ENCODE assay signal across 1 cellular context in genomic region chr11:130420478-130421198, GRCh38.
TF ChIP-seq lines count a peak whose summit lies in the region.

No MANE protein-coding gene starts in this region.

TF ChIP-seq in H1, 55 proteins besides CTCF, POLR2A, EP300 and RAD21:
- TF ChIP-seq SIX5 (IDR thresholded peaks at IDR 0.05; ENCODE audit: low read depth, low read length): no peak
- TF ChIP-seq USF2 (IDR thresholded peaks at IDR 0.05; ENCODE audit: low read length): no peak
- no peak for TF ChIP-seq RFX5 (IDR thresholded peaks at IDR 0.05; ENCODE audit: borderline replicate concordance, low read depth, low read length)
- TF ChIP-seq CTBP2 (IDR thresholded peaks at IDR 0.05; ENCODE audit: borderline replicate concordance, insufficient read depth, insufficient read length, low read length): no peak
- TF ChIP-seq FOSL1 (IDR thresholded peaks at IDR 0.05; ENCODE audit: insufficient read depth, low read depth, low read length): no peak
- TF ChIP-seq CBX5 (IDR thresholded peaks at IDR 0.05; ENCODE audit: low read depth, low read length): no peak
- TF ChIP-seq JUND (IDR thresholded peaks at IDR 0.05; ENCODE audit: low read length): no peak
